15 cellular contexts compared by ENCODE assay signal in the genomic region with DNA sequence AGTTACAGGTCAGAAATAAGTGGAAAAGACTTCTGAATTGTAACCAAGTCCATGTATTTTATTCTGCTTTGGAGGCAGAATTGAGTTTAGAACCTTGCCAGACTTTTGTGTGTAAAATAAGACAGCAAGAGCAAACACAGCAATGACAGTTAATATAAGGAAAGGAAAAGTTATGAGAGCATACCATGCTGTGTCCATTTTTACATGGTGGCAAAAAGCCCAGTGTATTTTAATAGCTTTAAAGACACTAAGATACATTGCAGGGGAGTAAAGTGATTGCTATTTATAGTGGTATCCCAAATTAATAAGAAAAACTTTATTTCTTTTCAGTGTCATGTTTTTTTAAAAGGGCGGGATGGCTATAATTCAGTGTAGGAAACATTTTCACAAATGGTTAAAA.
"Had no signal": no experiment of that assay in that cellular context is flagged by ENCODE, and none has a peak within 500 bp of the region (broad histone marks: within the 10 kb centered on the region; RNA-seq: fewer than 3 reads in every experiment).

No MANE protein-coding gene starts in this region.

- H3K27me3 Mint-ChIP-seq: activated CD4-positive, alpha-beta memory T cell treated with anti-CD3 and anti-CD28 coated beads for 36 hours; naive thymus-derived CD8-positive, alpha-beta T cell had no signal

- H3K4me3 Mint-ChIP-seq: activated CD4-positive, alpha-beta memory T cell treated with anti-CD3 and anti-CD28 coated beads for 36 hours; activated T-cell treated with anti-CD3 and anti-CD28 coated beads, Interleukin-2, amount 50 U/mL, for 4 hours; naive thymus-derived CD8-positive, alpha-beta T cell had no signal

- H3K4me3 ChIP-seq: right lobe of liver, suprapubic skin, uterus had no signal

- H3K27ac ChIP-seq: right lobe of liver, suprapubic skin had no signal

- DNase-seq: activated CD4-positive, alpha-beta memory T cell treated with anti-CD3 and anti-CD28 coated beads for 36 hours; activated gamma-delta T cell treated with Interleukin-2 at 50 U/mL for 16 hours; activated T-cell treated with anti-CD3 and anti-CD28 coated beads, Interleukin-2, amount 50 U/mL, for 4 hours; central memory CD4-positive, alpha-beta T cell; cortex of kidney; effector CD8-positive, alpha-beta T cell; naive thymus-derived CD8-positive, alpha-beta T cell; posterior cingulate gyrus; right lobe of liver; stimulated activated CD4-positive, alpha-beta T cell treated with anti-CD3 and anti-CD28 coated beads, Interleukin-2, amount 100 ng/mL, for 48 hours; stimulated activated CD8-positive, alpha-beta memory T cell treated with anti-CD3 and anti-CD28 coated beads, Interleukin-4, amount 100 ng/mL, for 48 hours; stimulated activated naive CD8-positive, alpha-beta T cell treated with anti-CD3 and anti-CD28 coated beads, Interleukin-15, Interleukin-2, amounts not matched to agents 100 U/mL and 50 U/mL, for 24 hours; T-helper 9 cell; uterus had no signal

- H3K27me3 ChIP-seq: right lobe of liver, suprapubic skin, uterus had no signal

- H3K9me3 ChIP-seq: right lobe of liver, suprapubic skin, uterus had no signal

- H3K9me3 Mint-ChIP-seq: activated CD4-positive, alpha-beta memory T cell treated with anti-CD3 and anti-CD28 coated beads for 36 hours; activated T-cell treated with anti-CD3 and anti-CD28 coated beads, Interleukin-2, amount 50 U/mL, for 4 hours; naive thymus-derived CD8-positive, alpha-beta T cell had no signal

- ATAC-seq: activated T-cell treated with anti-CD3 and anti-CD28 coated beads, Interleukin-2, amount 50 U/mL, for 4 hours; naive thymus-derived CD8-positive, alpha-beta T cell; stimulated activated naive CD8-positive, alpha-beta T cell treated with anti-CD3 and anti-CD28 coated beads, Interleukin-15, Interleukin-2, amounts not matched to agents 100 U/mL and 50 U/mL, for 24 hours had no signal

- H3K36me3 ChIP-seq: uterus had no signal

- H3K27ac Mint-ChIP-seq: activated CD4-positive, alpha-beta memory T cell treated with anti-CD3 and anti-CD28 coated beads for 36 hours had no signal
